Comparison of ENCODE assay signal across 21 cellular contexts in genomic region chr5:117414926-117415325, GRCh38.
"Had no signal": no experiment of that assay in that cellular context is flagged by ENCODE, and none has a peak within 500 bp of the region (broad histone marks: within the 10 kb centered on the region; RNA-seq: fewer than 3 reads in every experiment).

No MANE protein-coding gene starts in this region.

- H3K9me3 ChIP-seq: esophagus muscularis mucosa, left lung, pancreas, thyroid gland, upper lobe of right lung had no signal

- H3K4me1 ChIP-seq: esophagus muscularis mucosa, left lung, neural progenitor cell, pancreas, thyroid gland, upper lobe of right lung had no signal

- H3K9ac ChIP-seq: neural progenitor cell had no signal

- H3K27ac ChIP-seq: esophagus muscularis mucosa, left lung, neural progenitor cell, pancreas, skin epidermis, thyroid gland, upper lobe of right lung had no signal

- H3K4me2 ChIP-seq: neural progenitor cell had no signal

- H3K4me3 ChIP-seq: esophagus muscularis mucosa, left lung, lung, neural progenitor cell, pancreas, skin epidermis, thyroid gland, upper lobe of right lung had no signal

- H3K36me3 ChIP-seq: esophagus muscularis mucosa, left lung, neural progenitor cell, pancreas, thyroid gland, upper lobe of right lung had no signal

- H2AFZ ChIP-seq: neural progenitor cell had no signal

- FAIRE-seq: pancreas had no signal

- H3K27me3 ChIP-seq: esophagus muscularis mucosa, left lung, neural progenitor cell, pancreas, thyroid gland, upper lobe of right lung had no signal

- DNase-seq: activated B cell treated with CpG ODN at 0.5 μM for 24 hours; activated CD4-positive, alpha-beta T cell treated with anti-CD3 and anti-CD28 coated beads for 4 hours; activated CD4-positive, alpha-beta T cell treated with anti-CD3 and anti-CD28 coated beads, Interleukin-2, amount 50 U/mL, for 48 hours; activated naive CD4-positive, alpha-beta T cell treated with Interleukin-2 at 50 U/mL for 16 hours; activated naive CD8-positive, alpha-beta T cell treated with anti-CD3 and anti-CD28 coated beads for 36 hours; activated T-cell treated with anti-CD3 and anti-CD28 coated beads, Interleukin-2, amount 50 U/mL, for 48 hours; amniotic stem cell; central memory CD4-positive, alpha-beta T cell; effector memory CD4-positive, alpha-beta T cell; left lung; naive thymus-derived CD4-positive, alpha-beta T cell; pancreas; right cardiac atrium; stimulated activated CD4-positive, alpha-beta T cell treated with anti-CD3 and anti-CD28 coated beads, Interleukin-1b, Interleukin-23, amount 100 ng/mL, for 48 hours; substantia nigra; thyroid gland; upper lobe of right lung had no signal

- ATAC-seq: left lung; naive thymus-derived CD4-positive, alpha-beta T cell; pancreas; right cardiac atrium; upper lobe of right lung had no signal
